1 cellular context compared by ENCODE assay signal in the genomic region with DNA sequence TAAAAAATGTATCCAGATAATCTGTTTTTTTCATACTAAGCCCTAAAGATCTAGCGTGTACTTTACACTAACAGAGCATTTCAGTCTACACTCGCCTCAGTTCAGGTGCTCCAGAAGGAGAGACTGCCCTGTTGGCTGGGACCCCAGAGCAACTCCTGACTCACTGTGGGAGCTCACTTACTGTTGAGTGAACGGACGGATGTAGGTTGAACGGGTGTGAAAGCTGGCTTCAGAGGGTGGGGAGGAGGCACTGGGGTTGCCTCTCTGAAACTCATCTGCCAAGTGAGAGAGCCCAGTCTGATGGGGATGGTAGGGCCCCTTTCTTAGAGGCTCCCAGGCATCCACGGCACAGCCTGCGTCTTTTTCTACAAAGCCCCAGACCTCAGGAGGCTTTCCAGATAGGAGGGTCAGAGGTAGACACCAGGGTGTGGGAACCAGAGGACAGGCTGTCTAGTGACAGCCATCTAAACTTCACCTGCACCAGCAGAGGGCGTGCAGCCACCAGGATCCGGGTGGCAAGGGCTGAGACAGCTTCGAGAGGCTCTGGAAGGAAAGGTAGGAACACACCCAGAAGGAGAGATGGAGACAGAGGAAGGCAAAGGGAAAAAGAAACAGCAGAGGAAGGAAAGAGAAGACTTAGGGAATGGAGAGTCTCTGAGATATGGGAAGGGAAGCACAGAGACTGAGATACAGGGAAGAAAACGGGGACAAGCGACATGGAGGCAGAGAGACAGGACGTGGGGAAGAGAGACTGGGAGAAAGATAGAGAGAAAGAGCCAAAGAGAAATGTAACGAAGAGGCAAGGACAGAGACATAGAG.
TF ChIP-seq lines count a peak whose summit lies in the region.

No MANE protein-coding gene starts in this region.

TF ChIP-seq in GM12878, 131 proteins besides CTCF, POLR2A, EP300 and RAD21 (continues in another document):
- TF ChIP-seq FOXK2 (IDR thresholded peaks at IDR 0.05) (no peak), CHD1 (IDR thresholded peaks at IDR 0.05; ENCODE audit: low read depth, low read length) (no peak), PAX8 (IDR thresholded peaks at IDR 0.05) (no peak), RFX5 (IDR thresholded peaks at IDR 0.05; ENCODE audit: low read depth, low read length) (no peak), NFYA (IDR thresholded peaks at IDR 0.05; ENCODE audit: borderline replicate concordance, low read depth, low read length) (no peak), TCF3 (IDR thresholded peaks at IDR 0.05; ENCODE audit: borderline replicate concordance, insufficient read depth, low read depth, low read length) (no peak), LARP7 (IDR thresholded peaks at IDR 0.05) (no peak), TAF1 (IDR thresholded peaks at IDR 0.05; ENCODE audit: borderline replicate concordance, low read depth, low read length) (no peak), RCOR1 (conservative IDR thresholded peaks at IDR 0.05; ENCODE audit: low read depth, low read length) (no peak), ASH2L (IDR thresholded peaks at IDR 0.05; ENCODE audit: borderline replicate concordance, low read depth) (no peak), EZH2 (IDR thresholded peaks at IDR 0.05; ENCODE audit: borderline replicate concordance, control insufficient read depth, low read depth, low read length) (no peak), BMI1 (IDR thresholded peaks at IDR 0.05; ENCODE audit: borderline replicate concordance) (no peak), BCL11A (IDR thresholded peaks at IDR 0.05; ENCODE audit: low read depth, low read length) (no peak), IKZF2 (IDR thresholded peaks at IDR 0.05) (peak; percentile 61 to 67; a peak in 2 of 4 replicates), CBX3 (IDR thresholded peaks at IDR 0.05; ENCODE audit: borderline replicate concordance, low read depth) (no peak), MXI1 (IDR thresholded peaks at IDR 0.05; ENCODE audit: low read depth, low read length) (no peak), FOS (IDR thresholded peaks at IDR 0.05; ENCODE audit: borderline replicate concordance, extremely low read depth, insufficient read length) (no peak), BRCA1 (IDR thresholded peaks at IDR 0.05; ENCODE audit: low read depth, low read length) (no peak), NBN (IDR thresholded peaks at IDR 0.05) (peak; percentile 91), CBFB (IDR thresholded peaks at IDR 0.05; ENCODE audit: low read depth) (no peak), NR2C2 (IDR thresholded peaks at IDR 0.05; ENCODE audit: borderline replicate concordance, control insufficient read depth, insufficient read length, low read depth) (no peak), NFXL1 (IDR thresholded peaks at IDR 0.05; ENCODE audit: borderline replicate concordance) (no peak), SMARCA5 (IDR thresholded peaks at IDR 0.05) (peak; percentile 45; the same call in 1 of the 2 replicates), NR2F1 (conservative IDR thresholded peaks at IDR 0.05) (no peak), MTA3 (IDR thresholded peaks at IDR 0.05; ENCODE audit: borderline replicate concordance, low read length) (no peak), SMAD5 (IDR thresholded peaks at IDR 0.05; ENCODE audit: low read depth) (no peak), SP1 (IDR thresholded peaks at IDR 0.05; ENCODE audit: low read depth, low read length) (no peak), YBX1 (IDR thresholded peaks at IDR 0.05) (no peak), STAT3 (IDR thresholded peaks at IDR 0.05; ENCODE audit: low read depth, low read length) (no peak), CREM (IDR thresholded peaks at IDR 0.05; ENCODE audit: low read depth) (0 out of 2 replicates have a peak, but pooled peaks have one; percentile 4), SUZ12 (IDR thresholded peaks at IDR 0.05; ENCODE audit: unreplicated experiment) (no peak), SREBF2 (IDR thresholded peaks at IDR 0.05; ENCODE audit: low read length) (no peak), SREBF1 (IDR thresholded peaks at IDR 0.05; ENCODE audit: low read length) (no peak), RBBP5 (conservative IDR thresholded peaks at IDR 0.05) (no peak), POU2F2 (IDR thresholded peaks at IDR 0.05; ENCODE audit: borderline replicate concordance, low read depth, low read length) (no peak), CBX5 (IDR thresholded peaks at IDR 0.05; ENCODE audit: low read depth) (no peak), STAT1 (conservative IDR thresholded peaks at IDR 0.05) (0 out of 2 replicates have a peak, but pooled peaks have one; percentile 11), KDM1A (IDR thresholded peaks at IDR 0.05; ENCODE audit: borderline replicate concordance) (no peak), JUNB (IDR thresholded peaks at IDR 0.05) (no peak), SPI1 (IDR thresholded peaks at IDR 0.05; ENCODE audit: borderline replicate concordance, insufficient read depth, low read depth, low read length) (no peak), ZNF24 (IDR thresholded peaks at IDR 0.05) (no peak)
- TF ChIP-seq, protein P1, sequence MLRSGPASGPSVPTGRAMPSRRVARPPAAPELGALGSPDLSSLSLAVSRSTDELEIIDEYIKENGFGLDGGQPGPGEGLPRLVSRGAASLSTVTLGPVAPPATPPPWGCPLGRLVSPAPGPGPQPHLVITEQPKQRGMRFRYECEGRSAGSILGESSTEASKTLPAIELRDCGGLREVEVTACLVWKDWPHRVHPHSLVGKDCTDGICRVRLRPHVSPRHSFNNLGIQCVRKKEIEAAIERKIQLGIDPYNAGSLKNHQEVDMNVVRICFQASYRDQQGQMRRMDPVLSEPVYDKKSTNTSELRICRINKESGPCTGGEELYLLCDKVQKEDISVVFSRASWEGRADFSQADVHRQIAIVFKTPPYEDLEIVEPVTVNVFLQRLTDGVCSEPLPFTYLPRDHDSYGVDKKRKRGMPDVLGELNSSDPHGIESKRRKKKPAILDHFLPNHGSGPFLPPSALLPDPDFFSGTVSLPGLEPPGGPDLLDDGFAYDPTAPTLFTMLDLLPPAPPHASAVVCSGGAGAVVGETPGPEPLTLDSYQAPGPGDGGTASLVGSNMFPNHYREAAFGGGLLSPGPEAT (IDR thresholded peaks at IDR 0.05; ENCODE audit: low read depth): 0 out of 2 replicates have a peak, but pooled peaks have one; percentile 58
- TF ChIP-seq, protein P2, sequence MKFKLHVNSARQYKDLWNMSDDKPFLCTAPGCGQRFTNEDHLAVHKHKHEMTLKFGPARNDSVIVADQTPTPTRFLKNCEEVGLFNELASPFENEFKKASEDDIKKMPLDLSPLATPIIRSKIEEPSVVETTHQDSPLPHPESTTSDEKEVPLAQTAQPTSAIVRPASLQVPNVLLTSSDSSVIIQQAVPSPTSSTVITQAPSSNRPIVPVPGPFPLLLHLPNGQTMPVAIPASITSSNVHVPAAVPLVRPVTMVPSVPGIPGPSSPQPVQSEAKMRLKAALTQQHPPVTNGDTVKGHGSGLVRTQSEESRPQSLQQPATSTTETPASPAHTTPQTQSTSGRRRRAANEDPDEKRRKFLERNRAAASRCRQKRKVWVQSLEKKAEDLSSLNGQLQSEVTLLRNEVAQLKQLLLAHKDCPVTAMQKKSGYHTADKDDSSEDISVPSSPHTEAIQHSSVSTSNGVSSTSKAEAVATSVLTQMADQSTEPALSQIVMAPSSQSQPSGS (IDR thresholded peaks at IDR 0.05; ENCODE audit: low read length): no peak
- TF ChIP-seq, protein P3, sequence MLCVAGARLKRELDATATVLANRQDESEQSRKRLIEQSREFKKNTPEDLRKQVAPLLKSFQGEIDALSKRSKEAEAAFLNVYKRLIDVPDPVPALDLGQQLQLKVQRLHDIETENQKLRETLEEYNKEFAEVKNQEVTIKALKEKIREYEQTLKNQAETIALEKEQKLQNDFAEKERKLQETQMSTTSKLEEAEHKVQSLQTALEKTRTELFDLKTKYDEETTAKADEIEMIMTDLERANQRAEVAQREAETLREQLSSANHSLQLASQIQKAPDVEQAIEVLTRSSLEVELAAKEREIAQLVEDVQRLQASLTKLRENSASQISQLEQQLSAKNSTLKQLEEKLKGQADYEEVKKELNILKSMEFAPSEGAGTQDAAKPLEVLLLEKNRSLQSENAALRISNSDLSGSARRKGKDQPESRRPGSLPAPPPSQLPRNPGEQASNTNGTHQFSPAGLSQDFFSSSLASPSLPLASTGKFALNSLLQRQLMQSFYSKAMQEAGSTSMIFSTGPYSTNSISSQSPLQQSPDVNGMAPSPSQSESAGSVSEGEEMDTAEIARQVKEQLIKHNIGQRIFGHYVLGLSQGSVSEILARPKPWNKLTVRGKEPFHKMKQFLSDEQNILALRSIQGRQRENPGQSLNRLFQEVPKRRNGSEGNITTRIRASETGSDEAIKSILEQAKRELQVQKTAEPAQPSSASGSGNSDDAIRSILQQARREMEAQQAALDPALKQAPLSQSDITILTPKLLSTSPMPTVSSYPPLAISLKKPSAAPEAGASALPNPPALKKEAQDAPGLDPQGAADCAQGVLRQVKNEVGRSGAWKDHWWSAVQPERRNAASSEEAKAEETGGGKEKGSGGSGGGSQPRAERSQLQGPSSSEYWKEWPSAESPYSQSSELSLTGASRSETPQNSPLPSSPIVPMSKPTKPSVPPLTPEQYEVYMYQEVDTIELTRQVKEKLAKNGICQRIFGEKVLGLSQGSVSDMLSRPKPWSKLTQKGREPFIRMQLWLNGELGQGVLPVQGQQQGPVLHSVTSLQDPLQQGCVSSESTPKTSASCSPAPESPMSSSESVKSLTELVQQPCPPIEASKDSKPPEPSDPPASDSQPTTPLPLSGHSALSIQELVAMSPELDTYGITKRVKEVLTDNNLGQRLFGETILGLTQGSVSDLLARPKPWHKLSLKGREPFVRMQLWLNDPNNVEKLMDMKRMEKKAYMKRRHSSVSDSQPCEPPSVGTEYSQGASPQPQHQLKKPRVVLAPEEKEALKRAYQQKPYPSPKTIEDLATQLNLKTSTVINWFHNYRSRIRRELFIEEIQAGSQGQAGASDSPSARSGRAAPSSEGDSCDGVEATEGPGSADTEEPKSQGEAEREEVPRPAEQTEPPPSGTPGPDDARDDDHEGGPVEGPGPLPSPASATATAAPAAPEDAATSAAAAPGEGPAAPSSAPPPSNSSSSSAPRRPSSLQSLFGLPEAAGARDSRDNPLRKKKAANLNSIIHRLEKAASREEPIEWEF (IDR thresholded peaks at IDR 0.05; ENCODE audit: insufficient replicate concordance, low read depth, low read length): no peak
- TF ChIP-seq, protein P4, sequence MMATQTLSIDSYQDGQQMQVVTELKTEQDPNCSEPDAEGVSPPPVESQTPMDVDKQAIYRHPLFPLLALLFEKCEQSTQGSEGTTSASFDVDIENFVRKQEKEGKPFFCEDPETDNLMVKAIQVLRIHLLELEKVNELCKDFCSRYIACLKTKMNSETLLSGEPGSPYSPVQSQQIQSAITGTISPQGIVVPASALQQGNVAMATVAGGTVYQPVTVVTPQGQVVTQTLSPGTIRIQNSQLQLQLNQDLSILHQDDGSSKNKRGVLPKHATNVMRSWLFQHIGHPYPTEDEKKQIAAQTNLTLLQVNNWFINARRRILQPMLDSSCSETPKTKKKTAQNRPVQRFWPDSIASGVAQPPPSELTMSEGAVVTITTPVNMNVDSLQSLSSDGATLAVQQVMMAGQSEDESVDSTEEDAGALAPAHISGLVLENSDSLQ (IDR thresholded peaks at IDR 0.05): peak; percentile 79
- TF ChIP-seq, protein P5, sequence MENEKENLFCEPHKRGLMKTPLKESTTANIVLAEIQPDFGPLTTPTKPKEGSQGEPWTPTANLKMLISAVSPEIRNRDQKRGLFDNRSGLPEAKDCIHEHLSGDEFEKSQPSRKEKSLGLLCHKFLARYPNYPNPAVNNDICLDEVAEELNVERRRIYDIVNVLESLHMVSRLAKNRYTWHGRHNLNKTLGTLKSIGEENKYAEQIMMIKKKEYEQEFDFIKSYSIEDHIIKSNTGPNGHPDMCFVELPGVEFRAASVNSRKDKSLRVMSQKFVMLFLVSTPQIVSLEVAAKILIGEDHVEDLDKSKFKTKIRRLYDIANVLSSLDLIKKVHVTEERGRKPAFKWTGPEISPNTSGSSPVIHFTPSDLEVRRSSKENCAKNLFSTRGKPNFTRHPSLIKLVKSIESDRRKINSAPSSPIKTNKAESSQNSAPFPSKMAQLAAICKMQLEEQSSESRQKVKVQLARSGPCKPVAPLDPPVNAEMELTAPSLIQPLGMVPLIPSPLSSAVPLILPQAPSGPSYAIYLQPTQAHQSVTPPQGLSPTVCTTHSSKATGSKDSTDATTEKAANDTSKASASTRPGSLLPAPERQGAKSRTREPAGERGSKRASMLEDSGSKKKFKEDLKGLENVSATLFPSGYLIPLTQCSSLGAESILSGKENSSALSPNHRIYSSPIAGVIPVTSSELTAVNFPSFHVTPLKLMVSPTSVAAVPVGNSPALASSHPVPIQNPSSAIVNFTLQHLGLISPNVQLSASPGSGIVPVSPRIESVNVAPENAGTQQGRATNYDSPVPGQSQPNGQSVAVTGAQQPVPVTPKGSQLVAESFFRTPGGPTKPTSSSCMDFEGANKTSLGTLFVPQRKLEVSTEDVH (IDR thresholded peaks at IDR 0.05; ENCODE audit: low read depth, partially characterized antibody): no peak
- TF ChIP-seq, protein P6, sequence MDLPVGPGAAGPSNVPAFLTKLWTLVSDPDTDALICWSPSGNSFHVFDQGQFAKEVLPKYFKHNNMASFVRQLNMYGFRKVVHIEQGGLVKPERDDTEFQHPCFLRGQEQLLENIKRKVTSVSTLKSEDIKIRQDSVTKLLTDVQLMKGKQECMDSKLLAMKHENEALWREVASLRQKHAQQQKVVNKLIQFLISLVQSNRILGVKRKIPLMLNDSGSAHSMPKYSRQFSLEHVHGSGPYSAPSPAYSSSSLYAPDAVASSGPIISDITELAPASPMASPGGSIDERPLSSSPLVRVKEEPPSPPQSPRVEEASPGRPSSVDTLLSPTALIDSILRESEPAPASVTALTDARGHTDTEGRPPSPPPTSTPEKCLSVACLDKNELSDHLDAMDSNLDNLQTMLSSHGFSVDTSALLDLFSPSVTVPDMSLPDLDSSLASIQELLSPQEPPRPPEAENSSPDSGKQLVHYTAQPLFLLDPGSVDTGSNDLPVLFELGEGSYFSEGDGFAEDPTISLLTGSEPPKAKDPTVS (IDR thresholded peaks at IDR 0.05; ENCODE audit: low read depth, low read length): no peak
- TF ChIP-seq, protein P7, sequence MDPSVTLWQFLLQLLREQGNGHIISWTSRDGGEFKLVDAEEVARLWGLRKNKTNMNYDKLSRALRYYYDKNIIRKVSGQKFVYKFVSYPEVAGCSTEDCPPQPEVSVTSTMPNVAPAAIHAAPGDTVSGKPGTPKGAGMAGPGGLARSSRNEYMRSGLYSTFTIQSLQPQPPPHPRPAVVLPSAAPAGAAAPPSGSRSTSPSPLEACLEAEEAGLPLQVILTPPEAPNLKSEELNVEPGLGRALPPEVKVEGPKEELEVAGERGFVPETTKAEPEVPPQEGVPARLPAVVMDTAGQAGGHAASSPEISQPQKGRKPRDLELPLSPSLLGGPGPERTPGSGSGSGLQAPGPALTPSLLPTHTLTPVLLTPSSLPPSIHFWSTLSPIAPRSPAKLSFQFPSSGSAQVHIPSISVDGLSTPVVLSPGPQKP (IDR thresholded peaks at IDR 0.05; ENCODE audit: low read depth, low read length): no peak
- TF ChIP-seq, protein P8, sequence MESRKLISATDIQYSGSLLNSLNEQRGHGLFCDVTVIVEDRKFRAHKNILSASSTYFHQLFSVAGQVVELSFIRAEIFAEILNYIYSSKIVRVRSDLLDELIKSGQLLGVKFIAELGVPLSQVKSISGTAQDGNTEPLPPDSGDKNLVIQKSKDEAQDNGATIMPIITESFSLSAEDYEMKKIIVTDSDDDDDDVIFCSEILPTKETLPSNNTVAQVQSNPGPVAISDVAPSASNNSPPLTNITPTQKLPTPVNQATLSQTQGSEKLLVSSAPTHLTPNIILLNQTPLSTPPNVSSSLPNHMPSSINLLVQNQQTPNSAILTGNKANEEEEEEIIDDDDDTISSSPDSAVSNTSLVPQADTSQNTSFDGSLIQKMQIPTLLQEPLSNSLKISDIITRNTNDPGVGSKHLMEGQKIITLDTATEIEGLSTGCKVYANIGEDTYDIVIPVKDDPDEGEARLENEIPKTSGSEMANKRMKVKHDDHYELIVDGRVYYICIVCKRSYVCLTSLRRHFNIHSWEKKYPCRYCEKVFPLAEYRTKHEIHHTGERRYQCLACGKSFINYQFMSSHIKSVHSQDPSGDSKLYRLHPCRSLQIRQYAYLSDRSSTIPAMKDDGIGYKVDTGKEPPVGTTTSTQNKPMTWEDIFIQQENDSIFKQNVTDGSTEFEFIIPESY (IDR thresholded peaks at IDR 0.05): no peak
